1 cellular context compared by ENCODE assay signal in genomic region chr4:122117743-122118142, GRCh38.
TF ChIP-seq lines count a peak whose summit lies in the region.

No MANE protein-coding gene starts in this region.

TF ChIP-seq in IMR-90, 13 proteins besides CTCF, POLR2A, EP300 and RAD21:
- TF ChIP-seq, protein P1, sequence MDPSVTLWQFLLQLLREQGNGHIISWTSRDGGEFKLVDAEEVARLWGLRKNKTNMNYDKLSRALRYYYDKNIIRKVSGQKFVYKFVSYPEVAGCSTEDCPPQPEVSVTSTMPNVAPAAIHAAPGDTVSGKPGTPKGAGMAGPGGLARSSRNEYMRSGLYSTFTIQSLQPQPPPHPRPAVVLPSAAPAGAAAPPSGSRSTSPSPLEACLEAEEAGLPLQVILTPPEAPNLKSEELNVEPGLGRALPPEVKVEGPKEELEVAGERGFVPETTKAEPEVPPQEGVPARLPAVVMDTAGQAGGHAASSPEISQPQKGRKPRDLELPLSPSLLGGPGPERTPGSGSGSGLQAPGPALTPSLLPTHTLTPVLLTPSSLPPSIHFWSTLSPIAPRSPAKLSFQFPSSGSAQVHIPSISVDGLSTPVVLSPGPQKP (IDR thresholded peaks at IDR 0.05; ENCODE audit: borderline replicate concordance, low read depth, low read length) = no peak
- no peak for TF ChIP-seq MAZ (IDR thresholded peaks at IDR 0.05; ENCODE audit: borderline replicate concordance, low read depth, low read length)
- no peak for TF ChIP-seq FOS (IDR thresholded peaks at IDR 0.05; ENCODE audit: low read depth, low read length)
- no peak for TF ChIP-seq RFX5 (IDR thresholded peaks at IDR 0.05; ENCODE audit: low read depth, low read length)
- TF ChIP-seq SMC3 (IDR thresholded peaks at IDR 0.05; ENCODE audit: low read depth, low read length) = no peak
- no peak for TF ChIP-seq USF2 (IDR thresholded peaks at IDR 0.05; ENCODE audit: low read depth, low read length)
- TF ChIP-seq CEBPB (IDR thresholded peaks at IDR 0.05; ENCODE audit: low read depth, low read length) = no peak
- TF ChIP-seq RCOR1 (IDR thresholded peaks at IDR 0.05; ENCODE audit: insufficient replicate concordance, low read length) = no peak
